In genomic region chr11:123640677-123641494, GRCh38 we compare ENCODE assay signal across 8 cellular contexts. TPM values are rescaled to one million over a fixed set of nuclear protein-coding genes. Genes with fewer than 3 reads are reported as not detected.
A peak's percentile ranks its signal among the peaks of the same experiment; 100 is the strongest.
DNase-seq lines count a peak whose midpoint lies in the region; ATAC-seq and FAIRE-seq lines count a peak whose summit lies in the region.

No MANE protein-coding gene starts in this region.

- peak overlapping the region in 1 of 8 donors; percentile 29 for H3K4me3 Mint-ChIP-seq in CD4-positive, alpha-beta memory T cell

- WGBS in iPS DF 6.9 (ENCODE audit: insufficient coverage, insufficient read length), result no CpG with 5 or more reads among the region's 22 CpGs

- POLR2A ChIA-PET in CD4-positive, alpha-beta memory T cell (lab: Charles Lee; ENCODE audit: partially characterized antibody), result no interaction called here

- DNase-seq in CD4-positive, alpha-beta memory T cell, result peak; percentile 23 to 36 (median 29)
- DNase-seq in HTR-8/SVneo (ENCODE audit: insufficient read length, low spot score) (peak; percentile 44), SKM-1 (lab: John Stamatoyannopoulos, UW; ENCODE audit: unreplicated experiment) (peak; percentile 26), amniotic epithelial cell (ENCODE audit: low read depth) (peak; percentile 13), iPS DF 6.9 (ENCODE audit: low read depth, low spot score) (peak; percentile 48), NCI-H187 treated with DMSO at 0.1 percent for 48 hours (lab: John Stamatoyannopoulos, UW) (no peak)
- DNase-seq in stimulated activated CD4-positive, alpha-beta T cell treated with anti-CD3 and anti-CD28 coated beads, Interleukin-2, amount 100 ng/mL, for 24 hours, result peak; percentile 53 to 62

- peaks cover 0 to 1% (median 0%) of the 10 kb centered on the region in 8 donors for H3K9me3 Mint-ChIP-seq in CD4-positive, alpha-beta memory T cell

- H3K27ac ChIP-seq in CD4-positive, alpha-beta memory T cell (ENCODE audit: low read depth, low read length), result no peak overlapping the region
- H3K27ac ChIP-seq in iPS DF 6.9 (ENCODE audit: low read length), result no peak overlapping the region

- no peaks in the 10 kb centered on the region for H3K36me3 Mint-ChIP-seq in CD4-positive, alpha-beta memory T cell

- H3K9me3 ChIP-seq in CD4-positive, alpha-beta memory T cell (ENCODE audit: control insufficient read depth in 1 of 2, low read length in 2 of 2), result no peaks in the 10 kb centered on the region
- H3K9me3 ChIP-seq in iPS DF 6.9 (ENCODE audit: control insufficient read depth, insufficient read depth, low read length), result no peaks in the 10 kb centered on the region

- CTCF ChIA-PET in CD4-positive, alpha-beta memory T cell (lab: Charles Lee; ENCODE audit: partially characterized antibody), result interaction anchor here (1.1 to 2.3 kb wide), 3 partner anchors 18 to 131 kb away, joined by 3 to 12 read pairs (median 3); no protein-coding TSS in a partner anchor

- no peaks in the 10 kb centered on the region for H3K27me3 ChIP-seq in CD4-positive, alpha-beta memory T cell (ENCODE audit: insufficient read depth, low read length)
- no peaks in the 10 kb centered on the region for H3K27me3 ChIP-seq in iPS DF 6.9 (ENCODE audit: control insufficient read depth, insufficient read depth, low read length)

- H3K4me1 Mint-ChIP-seq in CD4-positive, alpha-beta memory T cell, result peaks cover 0 to 3% (median 1%) of the 10 kb centered on the region in 4 donors

- intact Hi-C loops in CD4-positive, alpha-beta memory T cell (cut with micrococcal nuclease), result loop anchor here (1.0 kb wide), 1 partner anchor 66 kb away; no protein-coding TSS in a partner anchor

- H3K36me3 ChIP-seq in CD4-positive, alpha-beta memory T cell (ENCODE audit: insufficient read depth, low read length), result no peaks in the 10 kb centered on the region
- H3K36me3 ChIP-seq in iPS DF 6.9 (ENCODE audit: control insufficient read depth, insufficient read depth, low read length), result no peaks in the 10 kb centered on the region

- ATAC-seq in GM19351 (IDR thresholded peaks at IDR 0.05; ENCODE audit: unreplicated experiment), result peak; percentile 97

- peaks cover 8 to 23% of the 10 kb centered on the region in 2 donors for H3K27me3 Mint-ChIP-seq in CD4-positive, alpha-beta memory T cell

- no peak for FAIRE-seq in HTR-8/SVneo (lab: Jason Lieb, UNC)

- no peaks in the 10 kb centered on the region for H3K4me1 ChIP-seq in CD4-positive, alpha-beta memory T cell (ENCODE audit: insufficient read depth, low read length)
- H3K4me1 ChIP-seq in iPS DF 6.9 (ENCODE audit: control insufficient read depth, insufficient read depth, low read length), result peaks cover 5% of the 10 kb centered on the region; the same call in 1 of the 2 replicates

- H3K27ac Mint-ChIP-seq in CD4-positive, alpha-beta memory T cell, result no peak overlapping the region

- H3K4me3 ChIP-seq in CD4-positive, alpha-beta memory T cell (ENCODE audit: low read length in 2 of 2), result no peak overlapping the region
- no peak overlapping the region for H3K4me3 ChIP-seq in iPS DF 6.9 (ENCODE audit: low read length)

RNA-seq across cellular contexts. Expression of gene SCN3B, which starts 13.5 kb away (rescaled TPM):
- total RNA-seq in CD4-positive, alpha-beta memory T cell, result not detected
- under 1 TPM in 1 of 2 donors, not detected in 1; 0.05 TPM for polyA plus RNA-seq in CD4-positive, alpha-beta memory T cell
